ENCODE assay signal across 1 cellular context in the genomic region with DNA sequence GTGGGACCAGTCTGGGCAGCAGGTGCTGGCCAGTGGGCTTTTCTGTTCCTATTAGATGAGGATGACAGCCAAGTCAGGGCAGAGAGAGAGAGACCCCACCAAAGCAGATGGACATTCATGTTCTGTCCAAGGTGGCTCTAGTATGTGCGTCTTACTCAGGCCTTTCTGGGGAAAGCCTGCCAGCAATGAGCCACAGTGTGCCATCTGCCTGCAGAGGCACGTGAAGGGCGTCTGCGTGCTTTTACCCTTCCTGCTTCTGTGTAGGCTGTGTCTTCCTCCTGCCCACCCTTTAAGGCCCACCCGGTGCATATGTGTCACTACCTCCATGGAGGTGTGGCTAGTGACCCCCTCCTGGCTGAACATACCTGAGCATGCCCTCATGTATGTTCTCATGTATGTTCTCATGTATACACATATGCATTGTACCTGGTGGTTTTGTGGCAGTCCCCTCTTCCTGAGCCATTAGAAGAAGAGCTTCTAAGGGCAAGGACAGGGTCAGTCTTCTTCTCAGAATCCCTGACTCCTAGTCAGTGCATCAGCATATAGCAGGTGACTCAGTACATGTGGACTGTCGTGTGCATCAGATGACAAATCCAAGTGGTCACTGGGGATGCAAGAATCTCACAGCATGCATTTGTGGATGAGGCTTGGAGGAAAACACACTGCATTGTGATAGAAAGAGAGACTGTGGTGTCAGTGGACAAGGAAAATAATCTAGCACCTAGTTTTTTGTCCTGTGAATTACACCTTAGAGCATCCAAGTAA.
TF ChIP-seq lines count a peak whose summit lies in the region.

No MANE protein-coding gene starts in this region.

TF ChIP-seq in WTC11, 78 proteins besides CTCF, POLR2A, EP300 and RAD21 (continued from another document):
- TF ChIP-seq, protein P1, sequence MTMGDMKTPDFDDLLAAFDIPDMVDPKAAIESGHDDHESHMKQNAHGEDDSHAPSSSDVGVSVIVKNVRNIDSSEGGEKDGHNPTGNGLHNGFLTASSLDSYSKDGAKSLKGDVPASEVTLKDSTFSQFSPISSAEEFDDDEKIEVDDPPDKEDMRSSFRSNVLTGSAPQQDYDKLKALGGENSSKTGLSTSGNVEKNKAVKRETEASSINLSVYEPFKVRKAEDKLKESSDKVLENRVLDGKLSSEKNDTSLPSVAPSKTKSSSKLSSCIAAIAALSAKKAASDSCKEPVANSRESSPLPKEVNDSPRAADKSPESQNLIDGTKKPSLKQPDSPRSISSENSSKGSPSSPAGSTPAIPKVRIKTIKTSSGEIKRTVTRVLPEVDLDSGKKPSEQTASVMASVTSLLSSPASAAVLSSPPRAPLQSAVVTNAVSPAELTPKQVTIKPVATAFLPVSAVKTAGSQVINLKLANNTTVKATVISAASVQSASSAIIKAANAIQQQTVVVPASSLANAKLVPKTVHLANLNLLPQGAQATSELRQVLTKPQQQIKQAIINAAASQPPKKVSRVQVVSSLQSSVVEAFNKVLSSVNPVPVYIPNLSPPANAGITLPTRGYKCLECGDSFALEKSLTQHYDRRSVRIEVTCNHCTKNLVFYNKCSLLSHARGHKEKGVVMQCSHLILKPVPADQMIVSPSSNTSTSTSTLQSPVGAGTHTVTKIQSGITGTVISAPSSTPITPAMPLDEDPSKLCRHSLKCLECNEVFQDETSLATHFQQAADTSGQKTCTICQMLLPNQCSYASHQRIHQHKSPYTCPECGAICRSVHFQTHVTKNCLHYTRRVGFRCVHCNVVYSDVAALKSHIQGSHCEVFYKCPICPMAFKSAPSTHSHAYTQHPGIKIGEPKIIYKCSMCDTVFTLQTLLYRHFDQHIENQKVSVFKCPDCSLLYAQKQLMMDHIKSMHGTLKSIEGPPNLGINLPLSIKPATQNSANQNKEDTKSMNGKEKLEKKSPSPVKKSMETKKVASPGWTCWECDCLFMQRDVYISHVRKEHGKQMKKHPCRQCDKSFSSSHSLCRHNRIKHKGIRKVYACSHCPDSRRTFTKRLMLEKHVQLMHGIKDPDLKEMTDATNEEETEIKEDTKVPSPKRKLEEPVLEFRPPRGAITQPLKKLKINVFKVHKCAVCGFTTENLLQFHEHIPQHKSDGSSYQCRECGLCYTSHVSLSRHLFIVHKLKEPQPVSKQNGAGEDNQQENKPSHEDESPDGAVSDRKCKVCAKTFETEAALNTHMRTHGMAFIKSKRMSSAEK (CRISPR knock-in tag; IDR thresholded peaks at IDR 0.05; ENCODE audit: borderline replicate concordance), result no peak
- no peak for TF ChIP-seq RELA (CRISPR knock-in tag; IDR thresholded peaks at IDR 0.05; ENCODE audit: borderline replicate concordance)
